In genomic region chr2:28359222-28360065, GRCh38 we compare ENCODE assay signal across 8 cellular contexts. TPM values are rescaled to one million over a fixed set of nuclear protein-coding genes. Genes with fewer than 3 reads are reported as not detected.
A peak's percentile ranks its signal among the peaks of the same experiment; 100 is the strongest.
DNase-seq lines count a peak whose midpoint lies in the region; ATAC-seq and TF ChIP-seq lines count a peak whose summit lies in the region.

No MANE protein-coding gene starts in this region.

- no TSS peak for BruUV-seq in OCI-LY7 (replicated peaks; lab: Mats Ljungman, UMichigan)

- H3K4me1 ChIP-seq in OCI-LY7 (ENCODE audit: insufficient read depth, low read length, poor library complexity, severe bottlenecking): no peaks in the 10 kb centered on the region

- peaks cover 81% of the 10 kb centered on the region for H3K4me1 Mint-ChIP-seq in activated T-cell treated with anti-CD3 and anti-CD28 coated beads, Interleukin-2, amount 50 U/mL, for 72 hours (ENCODE audit: low read depth)

- H2AFZ ChIP-seq in OCI-LY7 (ENCODE audit: low read length): peak overlapping the region; percentile 50; the same call in 1 of the 2 replicates

- H3K27me3 Mint-ChIP-seq in activated T-cell treated with anti-CD3 and anti-CD28 coated beads, Interleukin-2, amount 50 U/mL, for 72 hours (ENCODE audit: low read depth): no peaks in the 10 kb centered on the region

- peaks cover 0 to 2% of the 10 kb centered on the region in 2 donors for H3K36me3 Mint-ChIP-seq in activated T-cell treated with anti-CD3 and anti-CD28 coated beads, Interleukin-2, amount 50 U/mL, for 72 hours (ENCODE audit: insufficient read depth in 2 of 2)

- H3K4me2 ChIP-seq in OCI-LY7 (ENCODE audit: low read length): peak overlapping the region; percentile 32; the same call in 1 of the 2 replicates

- H4K20me1 ChIP-seq in OCI-LY7 (ENCODE audit: insufficient read depth, low read length): no peaks in the 10 kb centered on the region

- no peak overlapping the region for H3K27ac ChIP-seq in OCI-LY7 (ENCODE audit: low read depth, low read length, poor library complexity, severe bottlenecking)

- H3K4me3 Mint-ChIP-seq in activated T-cell treated with anti-CD3 and anti-CD28 coated beads, Interleukin-2, amount 50 U/mL, for 72 hours: peak overlapping the region; percentile 69 to 72

- H3K36me3 ChIP-seq in OCI-LY7 (ENCODE audit: insufficient read depth, low read length): no peaks in the 10 kb centered on the region

- POLR2A ChIA-PET in OCI-LY7 (lab: Charles Lee): no interaction called here

- ATAC-seq in HG02678 (IDR thresholded peaks at IDR 0.05; ENCODE audit: unreplicated experiment) (peak; percentile 75), HG03520 (IDR thresholded peaks at IDR 0.05; ENCODE audit: unreplicated experiment) (no peak), HG02938 (IDR thresholded peaks at IDR 0.05; ENCODE audit: unreplicated experiment) (no peak)
- peak; percentile 84 for ATAC-seq in activated T-cell treated with anti-CD3 and anti-CD28 coated beads, Interleukin-2, amount 50 U/mL, for 72 hours (replicated peaks in 1 of 2)

- H3K9me3 Mint-ChIP-seq in activated T-cell treated with anti-CD3 and anti-CD28 coated beads, Interleukin-2, amount 50 U/mL, for 72 hours: no peaks in the 10 kb centered on the region

- H3K9me2 ChIP-seq in OCI-LY7 (ENCODE audit: insufficient read depth, low read length): no peaks in the 10 kb centered on the region

- no peak overlapping the region for H3K4me3 ChIP-seq in OCI-LY7 (ENCODE audit: low read depth, low read length, poor library complexity, severe bottlenecking)

- H3K9me3 ChIP-seq in OCI-LY7 (ENCODE audit: low read length): no peaks in the 10 kb centered on the region

- CTCF ChIA-PET in OCI-LY7 (lab: Charles Lee; ENCODE audit: unreplicated experiment): no interaction called here

- no peak for TF ChIP-seq CTCF in GM10266 (IDR thresholded peaks at IDR 0.05; ENCODE audit: control insufficient read depth, insufficient read depth, low read depth, missing control alignments)
- no peak for TF ChIP-seq CTCF in OCI-LY7 (conservative IDR thresholded peaks at IDR 0.05; ENCODE audit: low read length)

- H3K79me2 ChIP-seq in OCI-LY7 (ENCODE audit: insufficient read depth, low read depth, low read length): no peaks in the 10 kb centered on the region

- H3K27ac Mint-ChIP-seq in activated T-cell treated with anti-CD3 and anti-CD28 coated beads, Interleukin-2, amount 50 U/mL, for 72 hours: peak overlapping the region; percentile 87

- DNase-seq in GM10266 (ENCODE audit: extremely low spot score) (peak; percentile 73), OCI-LY7 (ENCODE audit: low spot score) (peak; percentile 7), inferior parietal cortex (ENCODE audit: extremely low spot score) (peak; percentile 37)
- peak; percentile 85 to 91 for DNase-seq in activated T-cell treated with anti-CD3 and anti-CD28 coated beads, Interleukin-2, amount 50 U/mL, for 72 hours
- peak; percentile 68 to 79 for DNase-seq in stimulated activated CD8-positive, alpha-beta memory T cell treated with anti-CD3 and anti-CD28 coated beads, Interleukin-2, amount 100 ng/mL, for 48 hours (ENCODE audit: low read depth in 2 of 2)

- intact Hi-C loops in OCI-LY7 (cut with micrococcal nuclease; ENCODE audit: unreplicated experiment): no loop called here

RNA-seq across cellular contexts. Expression of gene FOSL2, which starts 33.2 kb away (rescaled TPM):
- 0.03 and 0.35 TPM in 2 replicates for total RNA-seq in OCI-LY7 (2014; rRNA removed; shearing (Covaris generic))
- 0.39 and 1.0 TPM in 2 replicates for total RNA-seq in OCI-LY7 (2022)
- 100 to 1,000 TPM; 176 to 248 TPM for total RNA-seq in activated T-cell treated with anti-CD3 and anti-CD28 coated beads, Interleukin-2, amount 50 U/mL, for 72 hours

Comparison
In these comparisons a context has a peak if more than half of its experiments do, and no peak if none do; other contexts are left out.
1. DNase-seq: peak in every context shown above with its lines; median percentile 88 in activated T-cell treated with anti-CD3 and anti-CD28 coated beads, Interleukin-2, amount 50 U/mL, for 72 hours; 74 in stimulated activated CD8-positive, alpha-beta memory T cell treated with anti-CD3 and anti-CD28 coated beads, Interleukin-2, amount 100 ng/mL, for 48 hours; 73 in GM10266; 37 in inferior parietal cortex; 7 in OCI-LY7.
2. ATAC-seq: peak in HG02678 (single experiment) and activated T-cell treated with anti-CD3 and anti-CD28 coated beads, Interleukin-2, amount 50 U/mL, for 72 hours (2 of 2); none in HG03520 (single experiment) and HG02938 (single experiment).
3. RNA of gene FOSL2, which starts 33.2 kb away (total RNA-seq): 176 to 248 TPM in activated T-cell treated with anti-CD3 and anti-CD28 coated beads, Interleukin-2, amount 50 U/mL, for 72 hours; 0.03 to 1.0 TPM in OCI-LY7; every median in the first group is over 10 times any median in the second.